In the genomic region with DNA sequence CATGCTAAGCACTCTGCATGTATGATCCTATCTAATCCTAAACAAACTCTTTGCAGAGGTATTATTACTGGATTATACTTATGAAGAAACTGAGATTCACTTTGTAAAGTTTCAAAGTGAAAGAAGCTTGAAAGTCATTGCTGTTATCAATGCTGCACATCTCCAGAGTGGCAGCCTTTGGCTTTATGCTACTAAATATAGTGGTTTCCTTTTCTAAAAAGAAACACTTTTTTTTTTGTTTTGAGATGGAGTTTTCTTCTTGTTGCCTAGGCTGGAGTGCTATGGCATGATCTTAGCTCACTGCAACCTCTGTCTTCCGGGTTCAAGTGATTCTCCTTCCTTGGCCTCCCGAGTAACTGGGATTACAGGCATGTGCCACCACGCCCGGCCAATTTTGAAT, we compare ENCODE assay signal across 16 cellular contexts.
"Had no signal": no experiment of that assay in that cellular context is flagged by ENCODE, and none has a peak within 500 bp of the region (broad histone marks: within the 10 kb centered on the region; RNA-seq: fewer than 3 reads in every experiment).

No MANE protein-coding gene starts in this region.

- H3K9me3 ChIP-seq: gastrocnemius medialis, heart left ventricle, lower lobe of right lung, prostate gland, suprapubic skin had no signal

- H3K27me3 ChIP-seq: gastrocnemius medialis, suprapubic skin had no signal

- ATAC-seq: effector memory CD8-positive, alpha-beta T cell; gastrocnemius medialis; heart left ventricle; lower lobe of right lung; right cardiac atrium had no signal

- H3K9me3 Mint-ChIP-seq: activated B cell treated with CpG ODN at 0.5 μM for 24 hours; dendritic cell treated with granulocyte-macrophage colony-stimulating factor and Interleukin-4, amounts not matched to agents 40 ng/mL and 50 ng/mL, for 4 days; effector memory CD8-positive, alpha-beta T cell; neural crest cell; stimulated activated naive CD8-positive, alpha-beta T cell treated with anti-CD3 and anti-CD28 coated beads, Interleukin-15, Interleukin-2, amounts not matched to agents 100 ng/mL and 50 ng/mL, for 24 hours had no signal

- DNase-seq: activated B cell treated with CpG ODN at 0.5 μM for 24 hours; activated CD8-positive, alpha-beta memory T cell treated with anti-CD3 and anti-CD28 coated beads for 24 hours; activated gamma-delta T cell; aorta; effector memory CD8-positive, alpha-beta T cell; gastrocnemius medialis; heart left ventricle; lower lobe of right lung; right cardiac atrium; trophoblast cell had no signal

- H3K4me1 ChIP-seq: gastrocnemius medialis, lower lobe of right lung, prostate gland, suprapubic skin had no signal

- H3K36me3 ChIP-seq: gastrocnemius medialis, heart left ventricle, lower lobe of right lung, prostate gland, suprapubic skin had no signal

- H3K27ac ChIP-seq: gastrocnemius medialis, heart left ventricle, lower lobe of right lung, prostate gland, suprapubic skin had no signal

- H3K4me3 Mint-ChIP-seq: activated B cell treated with CpG ODN at 0.5 μM for 24 hours; dendritic cell treated with granulocyte-macrophage colony-stimulating factor and Interleukin-4, amounts not matched to agents 40 ng/mL and 50 ng/mL, for 4 days; effector memory CD8-positive, alpha-beta T cell; neural crest cell; stimulated activated naive CD8-positive, alpha-beta T cell treated with anti-CD3 and anti-CD28 coated beads, Interleukin-15, Interleukin-2, amounts not matched to agents 100 ng/mL and 50 ng/mL, for 24 hours had no signal

- H3K4me3 ChIP-seq: gastrocnemius medialis, heart left ventricle, lower lobe of right lung, prostate gland, smooth muscle cell, suprapubic skin had no signal

- H3K27ac Mint-ChIP-seq: activated B cell treated with CpG ODN at 0.5 μM for 24 hours; dendritic cell treated with granulocyte-macrophage colony-stimulating factor and Interleukin-4, amounts not matched to agents 40 ng/mL and 50 ng/mL, for 4 days; effector memory CD8-positive, alpha-beta T cell; stimulated activated naive CD8-positive, alpha-beta T cell treated with anti-CD3 and anti-CD28 coated beads, Interleukin-15, Interleukin-2, amounts not matched to agents 100 ng/mL and 50 ng/mL, for 24 hours had no signal
